8 cellular contexts compared by ENCODE assay signal in genomic region chr6:34655876-34656377, GRCh38. TPM values are rescaled to one million over a fixed set of nuclear protein-coding genes. Genes with fewer than 3 reads are reported as not detected.
DNase-seq lines count a peak whose midpoint lies in the region; ATAC-seq and TF ChIP-seq lines count a peak whose summit lies in the region.
"Not testable (repeated sequence)": the region's sequence is repeated elsewhere in the genome, so short reads cannot be mapped to it uniquely, and the experiment has no call there.

No MANE protein-coding gene starts in this region.

- H3K27ac ChIP-seq in liver (ENCODE audit: low read depth in 1 of 2, low read length in 2 of 2) (peak overlapping the region; percentile 97 to 99), psoas muscle (peak overlapping the region; percentile 95), tibial artery (peak overlapping the region; percentile 71 to 85)

- peak overlapping the region; percentile 90 for H3K27ac Mint-ChIP-seq in Calu3 (ENCODE audit: unreplicated experiment)
- H3K27ac Mint-ChIP-seq in T-helper 1 cell treated with Interleukin-12 subunit alpha and Interleukin-12 subunit beta and Interleukin-4 antibody, amounts not matched to agents 30 μg/mL and 1 μg/mL, for 36 hours: peak overlapping the region; percentile 94
- H3K27ac Mint-ChIP-seq in activated naive CD8-positive, alpha-beta T cell treated with anti-CD3 and anti-CD28 coated beads, Interleukin-2, amount 10 ng/mL, durations not matched to agents 7 days and 5 days: peak overlapping the region; percentile 93

- TF ChIP-seq CTCF in Calu3 (IDR thresholded peaks at IDR 0.05; ENCODE audit: unreplicated experiment); liver (IDR thresholded peaks at IDR 0.05; ENCODE audit: low read depth, low read length, missing input control); psoas muscle (IDR thresholded peaks at IDR 0.05); tibial artery (IDR thresholded peaks at IDR 0.05): not testable (repeated sequence)

- DNase-seq in Calu3; activated naive CD8-positive, alpha-beta T cell treated with anti-CD3 and anti-CD28 coated beads, Interleukin-2, amount 10 ng/mL, durations not matched to agents 7 days and 5 days; psoas muscle; tibial artery: not testable (repeated sequence)

- WGBS in liver: 39% methylated on average over 11 of the region's 11 CpGs
- WGBS in psoas muscle, 3 donors: 30 to 49% (median 30%) methylated on average over 10 to 11 of the region's 11 CpGs

- not testable (repeated sequence) for H3K27me3 Mint-ChIP-seq in Calu3 (ENCODE audit: unreplicated experiment); T-helper 1 cell treated with Interleukin-12 subunit alpha and Interleukin-12 subunit beta and Interleukin-4 antibody, amounts not matched to agents 30 μg/mL and 1 μg/mL, for 36 hours (ENCODE audit: low read depth); activated naive CD8-positive, alpha-beta T cell treated with anti-CD3 and anti-CD28 coated beads, Interleukin-2, amount 10 ng/mL, durations not matched to agents 7 days and 5 days

- H3K27me3 ChIP-seq in endocrine pancreas (ENCODE audit: control insufficient read depth, insufficient read depth, low read length); liver (ENCODE audit: control insufficient read depth in 4 of 4, insufficient read depth in 4 of 4, low read length in 3 of 4); psoas muscle (ENCODE audit: insufficient read depth in 3 of 3, low read length in 2 of 3); tibial artery: not testable (repeated sequence)

- H3K9me3 ChIP-seq in endocrine pancreas (ENCODE audit: control insufficient read depth, low read length); liver (ENCODE audit: control insufficient read depth in 4 of 4, low read length in 3 of 4); psoas muscle; tibial artery: not testable (repeated sequence)

- H3K9ac ChIP-seq in endocrine pancreas (ENCODE audit: control insufficient read depth, insufficient read depth, low read length); liver (ENCODE audit: low read depth in 1 of 2, low read length in 2 of 2): not testable (repeated sequence)

- H3K36me3 Mint-ChIP-seq in Calu3 (ENCODE audit: insufficient read depth, unreplicated experiment): peaks cover 40% of the 10 kb centered on the region
- not testable (repeated sequence) for H3K36me3 Mint-ChIP-seq in T-helper 1 cell treated with Interleukin-12 subunit alpha and Interleukin-12 subunit beta and Interleukin-4 antibody, amounts not matched to agents 30 μg/mL and 1 μg/mL, for 36 hours (ENCODE audit: low read depth)
- H3K36me3 Mint-ChIP-seq in activated naive CD8-positive, alpha-beta T cell treated with anti-CD3 and anti-CD28 coated beads, Interleukin-2, amount 10 ng/mL, durations not matched to agents 7 days and 5 days: peaks cover 21% of the 10 kb centered on the region

- TF ChIP-seq RAD21 in liver (IDR thresholded peaks at IDR 0.05): not testable (repeated sequence)

- POLR2A ChIA-PET in activated naive CD8-positive, alpha-beta T cell treated with anti-CD3 and anti-CD28 coated beads, Interleukin-2, amount 10 ng/mL, durations not matched to agents 7 days and 5 days (lab: Charles Lee): interaction anchor here (0.6 to 3.0 kb wide), 4 partner anchors 17 to 419 kb away, joined by 3 to 27 read pairs (median 4); partner anchors contain the start of genes BLTP3A and HMGA1

- H3K4me3 Mint-ChIP-seq in Calu3 (ENCODE audit: low read depth, unreplicated experiment): peak overlapping the region; percentile 69
- H3K4me3 Mint-ChIP-seq in T-helper 1 cell treated with Interleukin-12 subunit alpha and Interleukin-12 subunit beta and Interleukin-4 antibody, amounts not matched to agents 30 μg/mL and 1 μg/mL, for 36 hours: peak overlapping the region; percentile 86
- peak overlapping the region; percentile 85 for H3K4me3 Mint-ChIP-seq in activated naive CD8-positive, alpha-beta T cell treated with anti-CD3 and anti-CD28 coated beads, Interleukin-2, amount 10 ng/mL, durations not matched to agents 7 days and 5 days

- CTCF ChIA-PET in Calu3 (lab: Charles Lee): interaction anchor here (0.7 to 2.9 kb wide), 9 partner anchors 9 to 561 kb away, joined by 3 to 18 read pairs (median 7); partner anchors contain the start of genes ILRUN, SMIM29 and SNRPC

- H3K36me3 ChIP-seq in endocrine pancreas (ENCODE audit: control insufficient read depth, insufficient read depth, low read length); tibial artery: not testable (repeated sequence)
- H3K36me3 ChIP-seq in liver (ENCODE audit: control insufficient read depth in 4 of 4, insufficient read depth in 3 of 4, low read depth in 1 of 4, low read length in 3 of 4) (peaks cover 0 to 13% (median 2%) of the 10 kb centered on the region in 4 donors), psoas muscle (ENCODE audit: insufficient read depth in 1 of 2, low read depth in 1 of 2) (peaks cover 0 to 14% of the 10 kb centered on the region in 2 donors)

- peaks cover 42% of the 10 kb centered on the region for H3K4me1 Mint-ChIP-seq in Calu3 (ENCODE audit: low read depth, unreplicated experiment)
- H3K4me1 Mint-ChIP-seq in T-helper 1 cell treated with Interleukin-12 subunit alpha and Interleukin-12 subunit beta and Interleukin-4 antibody, amounts not matched to agents 30 μg/mL and 1 μg/mL, for 36 hours (ENCODE audit: low read depth): peaks cover 53% of the 10 kb centered on the region
- H3K4me1 Mint-ChIP-seq in activated naive CD8-positive, alpha-beta T cell treated with anti-CD3 and anti-CD28 coated beads, Interleukin-2, amount 10 ng/mL, durations not matched to agents 7 days and 5 days: peaks cover 25% of the 10 kb centered on the region

- ATAC-seq in HG03175 (IDR thresholded peaks at IDR 0.05; ENCODE audit: unreplicated experiment) (peak; percentile 0), psoas muscle (peak in 2 of 4 donors; percentile 1)
- not testable (repeated sequence) for ATAC-seq in activated naive CD8-positive, alpha-beta T cell treated with anti-CD3 and anti-CD28 coated beads, Interleukin-2, amount 10 ng/mL, durations not matched to agents 7 days and 5 days (ENCODE audit: low read depth)

- BruUV-seq in Calu3 (replicated peaks; lab: Mats Ljungman, UMichigan): not testable (repeated sequence)

- H3K4me1 ChIP-seq in endocrine pancreas (ENCODE audit: control insufficient read depth, insufficient read depth, low read length): peaks cover 26% of the 10 kb centered on the region
- H3K4me1 ChIP-seq in liver (ENCODE audit: control insufficient read depth in 4 of 4, insufficient read depth in 4 of 4, low read length in 3 of 4): peaks cover 14 to 49% (median 37%) of the 10 kb centered on the region in 4 donors
- H3K4me1 ChIP-seq in psoas muscle: peaks cover 58% of the 10 kb centered on the region
- H3K4me1 ChIP-seq in tibial artery: peaks cover 0 to 48% (median 25%) of the 10 kb centered on the region in 4 donors

- H3K4me3 ChIP-seq in endocrine pancreas (ENCODE audit: control insufficient read depth, insufficient read depth, low read length) (peak overlapping the region; percentile 38), psoas muscle (peak overlapping the region; percentile 61)
- H3K4me3 ChIP-seq in liver (ENCODE audit: low read depth in 1 of 3, low read length in 3 of 3); tibial artery: not testable (repeated sequence)

- intact Hi-C loops in Calu3 (cut with micrococcal nuclease; ENCODE audit: unreplicated experiment) (loop anchor here (5.0 kb wide), 1 partner anchor 36 kb away; no protein-coding TSS in a partner anchor), psoas muscle (cut with DNase I) (loop anchor here in 1 of 2 donors (5.0 kb wide), 1 partner anchor 41 kb away; the partner anchor contains the start of gene ILRUN)
- intact Hi-C loops in tibial artery (cut with DNase I; ENCODE audit: low total_unique reads): not testable (repeated sequence)

- not testable (repeated sequence) for H3K9me3 Mint-ChIP-seq in Calu3 (ENCODE audit: low read depth, unreplicated experiment); T-helper 1 cell treated with Interleukin-12 subunit alpha and Interleukin-12 subunit beta and Interleukin-4 antibody, amounts not matched to agents 30 μg/mL and 1 μg/mL, for 36 hours; activated naive CD8-positive, alpha-beta T cell treated with anti-CD3 and anti-CD28 coated beads, Interleukin-2, amount 10 ng/mL, durations not matched to agents 7 days and 5 days

RNA-seq across cellular contexts. Expression of gene ILRUN, which starts 40.6 kb away (rescaled TPM):
- total RNA-seq in Calu3 (2022): 137 and 145 TPM in 2 replicates
- 10 to 100 TPM; 66.1 to 73.8 TPM for total RNA-seq in activated naive CD8-positive, alpha-beta T cell treated with anti-CD3 and anti-CD28 coated beads, Interleukin-2, amount 10 ng/mL, durations not matched to agents 7 days and 5 days
- total RNA-seq in liver: 10 to 100 TPM; 37.7 to 77.3 TPM
- 10 to 100 TPM; 20.3 to 54.7 TPM for polyA plus RNA-seq in liver
- total RNA-seq in psoas muscle: 100 to 1,000 TPM; 129 to 191 (median 176) TPM
- 100 to 1,000 TPM in 2 of 3 donors, 10 to 100 TPM in 1; 89.4 to 312 (median 131) TPM for polyA plus RNA-seq in psoas muscle
